Comparison of ENCODE assay signal across 8 cellular contexts in the genomic region with DNA sequence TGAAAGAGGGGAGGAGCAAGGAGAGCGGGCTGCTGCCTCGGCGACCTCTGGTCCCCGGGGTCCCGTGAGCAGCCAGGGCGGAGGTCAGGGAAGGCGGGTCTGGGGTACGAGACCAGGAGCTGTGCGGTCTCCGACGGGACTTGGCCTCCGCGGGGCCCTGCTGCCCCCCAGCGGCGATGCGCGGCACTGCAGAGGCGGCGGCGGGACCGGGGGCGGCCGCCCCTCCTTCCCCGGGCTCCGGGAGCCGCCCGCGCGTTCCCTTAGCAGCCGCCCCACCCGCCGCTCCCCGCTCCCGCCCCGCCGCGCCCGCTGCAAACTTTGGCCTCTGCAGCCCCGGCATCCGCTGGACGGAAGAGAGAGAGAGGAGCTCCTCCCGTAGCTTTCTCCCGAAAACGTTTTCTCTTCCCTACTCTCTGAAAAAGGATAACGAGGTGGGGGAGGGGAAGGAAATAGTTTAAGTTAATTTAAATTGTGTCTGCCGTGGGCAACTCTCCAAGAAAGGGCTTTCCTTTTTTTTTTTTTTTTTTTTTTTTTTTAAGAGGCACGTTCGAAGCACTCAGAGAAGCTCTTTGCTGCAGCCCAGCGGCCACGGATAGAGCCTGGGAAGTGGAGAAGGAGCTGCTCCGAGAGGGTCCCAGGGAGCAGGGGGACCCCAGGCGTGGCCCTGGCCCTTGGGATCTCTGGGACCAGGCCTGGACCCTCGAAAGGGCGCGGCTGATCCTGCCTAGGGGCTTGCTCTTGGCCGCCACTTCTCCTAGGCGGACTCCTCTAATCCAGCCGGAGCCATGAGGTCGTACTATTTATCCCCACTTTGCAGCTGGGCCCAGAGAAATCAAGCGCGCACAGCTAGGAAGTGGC. TPM values are rescaled to one million over a fixed set of nuclear protein-coding genes. Genes with fewer than 3 reads are reported as not detected.
DNase-seq lines count a peak whose midpoint lies in the region; ATAC-seq, FAIRE-seq and TF ChIP-seq lines count a peak whose summit lies in the region.

No MANE protein-coding gene starts in this region.

- H3K27me3 Mint-ChIP-seq in activated B cell treated with CpG ODN at 0.5 μM for 24 hours: no peaks in the 10 kb centered on the region

- H3K36me3 Mint-ChIP-seq in activated B cell treated with CpG ODN at 0.5 μM for 24 hours (ENCODE audit: low read depth): no peaks in the 10 kb centered on the region

- H3K4me2 ChIP-seq in keratinocyte (ENCODE audit: control insufficient read depth, extremely low read depth, insufficient read depth, low read depth, low read length): peak overlapping the region; percentile 69

- no peak overlapping the region for H3K27ac ChIP-seq in keratinocyte (ENCODE audit: control insufficient read depth, insufficient read depth, low read length)

- peak; percentile 61 for TF ChIP-seq CTCF in AG10803 (conservative IDR thresholded peaks at IDR 0.05; ENCODE audit: low read length)
- TF ChIP-seq CTCF in GM20000 (IDR thresholded peaks at IDR 0.05; ENCODE audit: extremely low read depth, missing control alignments): peak; percentile 99
- peak; percentile 47 for TF ChIP-seq CTCF in activated B cell treated with CpG ODN at 0.5 μM for 24 hours (IDR thresholded peaks at IDR 0.05)
- TF ChIP-seq CTCF in bronchial epithelial cell (IDR thresholded peaks at IDR 0.05; ENCODE audit: insufficient read depth, low read length, severe bottlenecking): peak; percentile 82
- peak; percentile 56 to 86 (median 84) for TF ChIP-seq CTCF in keratinocyte (optimal IDR thresholded peaks at IDR 0.05 in 1 of 3, IDR thresholded peaks at IDR 0.05 in 1 of 3, conservative IDR thresholded peaks at IDR 0.05 in 1 of 3; ENCODE audit: extremely low read depth in 1 of 3, insufficient read depth in 2 of 3, low read length in 3 of 3)

- H3K4me1 Mint-ChIP-seq in activated B cell treated with CpG ODN at 0.5 μM for 24 hours: peaks cover 42% of the 10 kb centered on the region

- H3K9me3 ChIP-seq in keratinocyte (ENCODE audit: control insufficient read depth, low read depth, low read length): no peaks in the 10 kb centered on the region

- no peak overlapping the region for H3K27ac Mint-ChIP-seq in activated B cell treated with CpG ODN at 0.5 μM for 24 hours

- H3K27me3 ChIP-seq in bronchial epithelial cell (ENCODE audit: control insufficient read depth, insufficient read depth, low read length) (no peaks in the 10 kb centered on the region), keratinocyte (ENCODE audit: control insufficient read depth, extremely low read depth, insufficient read depth, low read length) (peaks cover 7% of the 10 kb centered on the region)

- CTCF ChIA-PET in activated B cell treated with CpG ODN at 0.5 μM for 24 hours (lab: Charles Lee): interaction anchor here (0.6 to 1.0 kb wide), 2 partner anchors 9 to 1832 kb away, joined by 3 read pairs; no protein-coding TSS in a partner anchor

- POLR2A ChIA-PET in activated B cell treated with CpG ODN at 0.5 μM for 24 hours (lab: Charles Lee): interaction anchor here (0.5 to 1.1 kb wide), 6 partner anchors 9 to 1885 kb away, joined by 3 to 7 read pairs (median 4); partner anchors contain the start of gene ZKSCAN2

- H3K9me1 ChIP-seq in keratinocyte (ENCODE audit: control insufficient read depth, extremely low read depth, insufficient read depth, low read length): no peaks in the 10 kb centered on the region

- dilution Hi-C loops in keratinocyte (cut with MboI; ENCODE audit: extremely low pct_ligation_motif_present, low sequenced_read_pairs): no loop called here

- FAIRE-seq in bronchial epithelial cell (lab: Jason Lieb, UNC) (no peak), keratinocyte (lab: Jason Lieb, UNC) (no peak)

- peak overlapping the region; percentile 80 for H2AFZ ChIP-seq in keratinocyte (ENCODE audit: control insufficient read depth, low read length)

- DNase-seq in AG10803 (ENCODE audit: low read depth) (peak; percentile 60), GM20000 (ENCODE audit: low spot score) (peak; percentile 89), NCI-H1436 treated with DMSO at 0.1 percent for 48 hours (lab: John Stamatoyannopoulos, UW) (peak; percentile 9), activated B cell treated with CpG ODN at 0.5 μM for 24 hours (peak; percentile 87), bronchial epithelial cell (ENCODE audit: low read depth) (peak; percentile 20), keratinocyte (ENCODE audit: low read depth, low spot score) (no peak)
- DNase-seq in stimulated activated CD4-positive, alpha-beta T cell treated with anti-CD3 and anti-CD28 coated beads, Interleukin-15, amount 100 ng/mL, for 24 hours: peak; percentile 86

- H3K36me3 ChIP-seq in bronchial epithelial cell (ENCODE audit: control insufficient read depth, insufficient read depth, low read length): no peaks in the 10 kb centered on the region
- H3K36me3 ChIP-seq in keratinocyte (ENCODE audit: control insufficient read depth in 2 of 2, extremely low read depth in 1 of 2, insufficient read depth in 2 of 2, low read length in 2 of 2): no peaks in the 10 kb centered on the region

- no peaks in the 10 kb centered on the region for H3K79me2 ChIP-seq in keratinocyte (ENCODE audit: control insufficient read depth, insufficient read depth, low read length)

- peak overlapping the region; percentile 70 for H3K4me3 Mint-ChIP-seq in activated B cell treated with CpG ODN at 0.5 μM for 24 hours

- no peaks in the 10 kb centered on the region for H3K9me3 Mint-ChIP-seq in activated B cell treated with CpG ODN at 0.5 μM for 24 hours

- intact Hi-C loops in activated B cell treated with CpG ODN at 0.5 μM for 24 hours (cut with micrococcal nuclease): loop anchor here (1.0 to 5.0 kb wide), 4 partner anchors 348 to 1877 kb away; no protein-coding TSS in a partner anchor

- peak overlapping the region; percentile 58 for H3K4me3 ChIP-seq in AG10803 (ENCODE audit: low read length)
- H3K4me3 ChIP-seq in bronchial epithelial cell (ENCODE audit: low read depth, low read length): no peak overlapping the region
- H3K4me3 ChIP-seq in keratinocyte (ENCODE audit: control insufficient read depth in 2 of 3, extremely low read depth in 1 of 3, insufficient read depth in 2 of 3, low read depth in 1 of 3, low read length in 3 of 3): peak overlapping the region; percentile 17 to 48 (median 46)

- H3K9ac ChIP-seq in keratinocyte (ENCODE audit: control insufficient read depth, extremely low read depth, insufficient read depth, low read length): no peak overlapping the region

- no peaks in the 10 kb centered on the region for H4K20me1 ChIP-seq in keratinocyte (ENCODE audit: control insufficient read depth, extremely low read depth, insufficient read depth, low read length)

- no peaks in the 10 kb centered on the region for H3K4me1 ChIP-seq in keratinocyte (ENCODE audit: control insufficient read depth, extremely low read depth, insufficient read depth, low read length)

- ATAC-seq in activated B cell treated with CpG ODN at 0.5 μM for 24 hours (ENCODE audit: low read depth): peak; percentile 70
- no peak for ATAC-seq in HG03039 (IDR thresholded peaks at IDR 0.05; ENCODE audit: unreplicated experiment)

RNA-seq across cellular contexts. Expression of gene C16orf82, which starts 43.2 kb away (rescaled TPM):
- total RNA-seq in activated B cell treated with CpG ODN at 0.5 μM for 24 hours (not detected in 2 replicates), bronchial epithelial cell (not detected in 2 replicates)
- polyA plus RNA-seq in keratinocyte: not detected in 3 replicates
- not detected for polyA plus RNA-seq in keratinocyte (2011; ENCODE audit: low read depth)
- polyA plus RNA-seq in keratinocyte (2011; cell fraction: cytosol; rRNA removed): not detected in 2 replicates
- polyA plus RNA-seq in keratinocyte (2011; cell fraction: nucleus; rRNA removed): not detected in 2 replicates
- polyA plus RNA-seq in keratinocyte (2012; ENCODE audit: low replicate concordance): not detected in 2 replicates
- polyA minus RNA-seq in keratinocyte: not detected in 3 replicates
- polyA minus RNA-seq in keratinocyte (2011; cell fraction: cytosol; rRNA and poly(A)+ RNA removed): not detected
- polyA minus RNA-seq in keratinocyte (2011; cell fraction: nucleus; rRNA and poly(A)+ RNA removed): not detected in 2 replicates

Comparison
In these comparisons a context has a peak if more than half of its experiments do, and no peak if none do; other contexts are left out.
1. CTCF ChIP-seq: peak in every context shown above with its lines; median percentile 99 in GM20000; 84 in keratinocyte; 82 in bronchial epithelial cell; 61 in AG10803; 47 in activated B cell treated with CpG ODN at 0.5 μM for 24 hours.